ENCODE assay signal across 2 cellular contexts in the genomic region with DNA sequence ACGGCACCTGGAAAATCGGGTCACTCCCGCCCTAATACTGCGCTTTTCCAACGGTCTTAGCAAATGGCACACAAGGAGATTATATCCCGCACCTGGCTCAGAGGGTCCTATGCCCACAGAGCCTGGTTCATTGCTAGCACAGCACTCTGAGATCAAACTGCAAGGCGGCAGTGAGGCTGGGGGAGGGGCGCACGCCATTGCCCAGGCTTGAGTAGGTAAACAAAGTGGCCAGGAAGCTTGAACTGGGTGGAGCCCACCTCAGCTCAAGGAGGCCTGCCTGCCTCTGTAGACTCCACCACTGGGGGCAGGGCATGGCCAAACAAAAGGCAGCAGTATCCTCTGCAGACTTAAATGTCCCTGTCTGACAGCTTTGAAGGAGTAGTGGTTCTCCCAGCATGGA. TPM values are rescaled to one million over a fixed set of nuclear protein-coding genes. Genes with fewer than 3 reads are reported as not detected.
"Had no signal": no experiment of that assay in that cellular context is flagged by ENCODE, and none has a peak within 500 bp of the region (broad histone marks: within the 10 kb centered on the region; RNA-seq: fewer than 3 reads in every experiment).

No MANE protein-coding gene starts in this region.

RNA-seq across cellular contexts. Expression of a gene that starts 11.0 kb away (rescaled TPM):
- total RNA-seq: HepG2, IMR-90 had no signal
- polyA plus RNA-seq: HepG2, IMR-90 had no signal
